Comparison of ENCODE assay signal across 1 cellular context in the genomic region with DNA sequence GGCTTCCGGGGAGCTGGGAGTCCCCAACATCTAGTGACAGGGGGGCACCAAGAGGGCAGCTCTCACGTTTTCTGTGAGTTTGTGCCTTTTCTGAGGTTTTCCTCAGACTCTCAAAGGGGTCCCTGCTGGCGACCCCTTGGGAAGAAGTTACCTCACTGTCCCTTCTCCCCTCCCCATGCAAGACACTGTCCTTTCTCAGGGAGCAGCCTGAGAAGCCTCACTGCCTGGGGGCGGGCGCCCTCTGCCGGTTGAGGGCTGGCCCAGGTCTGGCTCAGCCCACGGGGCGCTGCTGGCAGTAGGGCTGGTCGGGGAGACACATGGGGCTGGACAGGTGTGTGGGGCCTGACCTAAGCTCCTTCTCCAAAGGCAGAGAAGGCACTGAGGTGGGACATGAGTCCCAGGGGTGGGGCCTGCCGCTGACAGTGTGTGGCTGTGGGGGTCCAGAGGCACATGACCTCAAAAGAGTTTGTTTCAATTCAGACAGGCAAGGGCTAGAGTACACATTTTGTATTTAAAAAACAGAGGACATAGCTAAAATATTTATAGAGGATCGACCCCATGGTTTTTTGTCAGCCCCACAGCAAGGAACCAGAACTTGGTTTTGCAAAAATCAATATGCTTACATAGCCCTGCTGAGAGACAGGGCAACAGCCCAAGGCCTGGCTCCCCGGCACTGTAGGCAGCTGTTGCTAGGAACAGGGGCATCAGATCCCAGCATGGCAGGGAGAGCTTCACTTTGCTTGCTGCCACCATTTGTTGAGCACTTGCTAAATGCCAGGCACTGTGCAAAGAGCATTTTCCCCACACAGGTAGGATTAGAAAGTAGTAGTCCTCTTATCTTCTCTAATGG.
TF ChIP-seq lines count a peak whose summit lies in the region.

No MANE protein-coding gene starts in this region.

TF ChIP-seq in K562, 482 proteins besides CTCF, POLR2A, EP300 and RAD21 (continued from another document):
- TF ChIP-seq, protein P1, sequence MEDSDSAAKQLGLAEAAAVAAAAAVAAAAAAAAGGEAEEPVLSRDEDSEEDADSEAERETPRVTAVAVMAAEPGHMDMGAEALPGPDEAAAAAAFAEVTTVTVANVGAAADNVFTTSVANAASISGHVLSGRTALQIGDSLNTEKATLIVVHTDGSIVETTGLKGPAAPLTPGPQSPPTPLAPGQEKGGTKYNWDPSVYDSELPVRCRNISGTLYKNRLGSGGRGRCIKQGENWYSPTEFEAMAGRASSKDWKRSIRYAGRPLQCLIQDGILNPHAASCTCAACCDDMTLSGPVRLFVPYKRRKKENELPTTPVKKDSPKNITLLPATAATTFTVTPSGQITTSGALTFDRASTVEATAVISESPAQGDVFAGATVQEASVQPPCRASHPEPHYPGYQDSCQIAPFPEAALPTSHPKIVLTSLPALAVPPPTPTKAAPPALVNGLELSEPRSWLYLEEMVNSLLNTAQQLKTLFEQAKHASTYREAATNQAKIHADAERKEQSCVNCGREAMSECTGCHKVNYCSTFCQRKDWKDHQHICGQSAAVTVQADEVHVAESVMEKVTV (CRISPR knock-in tag; IDR thresholded peaks at IDR 0.05), result peak; percentile 50; the same call in 1 of the 2 replicates
- TF ChIP-seq MAZ (CRISPR knock-in tag; conservative IDR thresholded peaks at IDR 0.05 in 1 of 2, IDR thresholded peaks at IDR 0.05 in 1 of 2) (0 out of 4 replicates have a peak, but pooled peaks of 1 of the 2 experiments have one; percentile 33), ZNF551 (CRISPR knock-in tag; IDR thresholded peaks at IDR 0.05) (no peak), SMC3 (conservative IDR thresholded peaks at IDR 0.05; ENCODE audit: insufficient read depth, low read depth, low read length) (peak; percentile 87), STAG1 (CRISPR knock-in tag; IDR thresholded peaks at IDR 0.05; ENCODE audit: borderline replicate concordance) (peak; percentile 43; the same call in 1 of the 2 replicates), YY1 (IDR thresholded peaks at IDR 0.05; ENCODE audit: borderline replicate concordance in 1 of 3, control insufficient read depth in 1 of 3, extremely low read depth in 1 of 3, insufficient read depth in 3 of 3, insufficient read length in 1 of 3, insufficient replicate concordance in 2 of 3, low read depth in 1 of 3, low read length in 2 of 3) (peak in 1 of 3 experiments; percentile 25)
